Comparison of ENCODE assay signal across 17 cellular contexts in genomic region chr4:151950993-151951726, GRCh38.
A peak's percentile ranks its signal among the peaks of the same experiment; 100 is the strongest.
DNase-seq lines count a peak whose midpoint lies in the region; ATAC-seq, FAIRE-seq and TF ChIP-seq lines count a peak whose summit lies in the region.
"Had no signal": no experiment of that assay in that cellular context is flagged by ENCODE, and none has a peak within 500 bp of the region (broad histone marks: within the 10 kb centered on the region; RNA-seq: fewer than 3 reads in every experiment).

No MANE protein-coding gene starts in this region.

- no peak overlapping the region for H4K5ac ChIP-seq in H1 (ENCODE audit: insufficient read length, low read depth, low read length)

- H3K4me1 Mint-ChIP-seq in natural killer cell, result no peaks in the 10 kb centered on the region

- H3K27ac ChIP-seq in H1 (ENCODE audit: low read depth, low read length) (no peak overlapping the region), smooth muscle cell (ENCODE audit: low read depth) (no peak overlapping the region), heart right ventricle (no peak overlapping the region)

- TF ChIP-seq POLR2A in H1 (IDR thresholded peaks at IDR 0.05; ENCODE audit: control extremely low read depth in 1 of 2, low read depth in 2 of 2, low read length in 2 of 2), result no peak

- CTCF ChIA-PET in H1 (lab: Charles Lee; ENCODE audit: partially characterized antibody), result no interaction called here

- H3K9ac ChIP-seq in H1 (replicated peaks in 1 of 4; ENCODE audit: extremely low read depth in 1 of 4, low read depth in 3 of 4, low read length in 3 of 4) (no peak overlapping the region), smooth muscle cell (ENCODE audit: low read depth) (no peak overlapping the region)

- no peak overlapping the region for H4K91ac ChIP-seq in H1 (replicated peaks; ENCODE audit: insufficient read length, low read length)

- H3K23me2 ChIP-seq in H1 (ENCODE audit: low read depth, low read length), result no peaks in the 10 kb centered on the region

- 85% methylated on average over 12 of the region's 12 CpGs; no CpG with 5 or more reads in 1 of the 2 experiments for WGBS in H1 (ENCODE audit: extremely low coverage in 1 of 2, insufficient coverage in 1 of 2, insufficient read length in 1 of 2, insufficient replicate concordance in 2 of 2, low coverage in 1 of 2, low lambda C conversion rate in 2 of 2, missing lambda C conversion rate in 1 of 2), 2 experiments
- 61% methylated on average over 12 of the region's 12 CpGs for WGBS in smooth muscle cell (ENCODE audit: low lambda C conversion rate)
- 75 to 79% methylated on average over 12 of the region's 12 CpGs for WGBS in heart right ventricle, 2 donors

- H3K9me3 Mint-ChIP-seq in natural killer cell, result peaks cover 3 to 7% of the 10 kb centered on the region in 2 donors

- no peak overlapping the region for H3K23ac ChIP-seq in H1 (ENCODE audit: insufficient read length)

- H4K20me1 ChIP-seq in H1 (replicated peaks in 1 of 2; ENCODE audit: control insufficient read depth in 1 of 2, insufficient read depth in 2 of 2, low read length in 2 of 2), result no peaks in the 10 kb centered on the region
- H4K20me1 ChIP-seq in smooth muscle cell (ENCODE audit: low read depth), result no peaks in the 10 kb centered on the region

- H3K4me3 Mint-ChIP-seq in natural killer cell, result no peak overlapping the region

- H3K56ac ChIP-seq in H1 (replicated peaks; ENCODE audit: insufficient read length, low read depth, low read length), result no peak overlapping the region

- TF ChIP-seq CTCF in H1 (IDR thresholded peaks at IDR 0.05; ENCODE audit: control extremely low read depth in 1 of 3, insufficient read depth in 1 of 3, low read depth in 1 of 3, low read length in 3 of 3) (no peak), smooth muscle cell (IDR thresholded peaks at IDR 0.05; ENCODE audit: borderline replicate concordance, insufficient read depth, poor library complexity, severe bottlenecking) (no peak), heart right ventricle (IDR thresholded peaks at IDR 0.05) (no peak), natural killer cell (IDR thresholded peaks at IDR 0.05) (no peak)

- H3K27me3 ChIP-seq in H1 (replicated peaks in 1 of 4; ENCODE audit: control insufficient read depth in 3 of 4, extremely low read depth in 1 of 4, insufficient read depth in 3 of 4, low read length in 3 of 4) (no peaks in the 10 kb centered on the region), smooth muscle cell (ENCODE audit: low read depth) (no peaks in the 10 kb centered on the region), heart right ventricle (no peaks in the 10 kb centered on the region)

- no peak overlapping the region for H2BK120ac ChIP-seq in H1 (replicated peaks; ENCODE audit: low read depth, low read length)

- H3K79me1 ChIP-seq in H1 (ENCODE audit: low read depth, low read length), result no peaks in the 10 kb centered on the region

- POLR2A ChIA-PET in H1 (lab: Charles Lee; ENCODE audit: partially characterized antibody), result no interaction called here

- no peak overlapping the region for H2BK12ac ChIP-seq in H1 (ENCODE audit: low read depth, low read length)

- H3K9me3 ChIP-seq in H1 (ENCODE audit: insufficient read depth in 2 of 2, low read depth in 1 of 2, low read length in 1 of 2) (peaks cover 18 to 24% of the 10 kb centered on the region in 2 experiments), smooth muscle cell (replicated peaks; ENCODE audit: low read depth) (peaks cover 5% of the 10 kb centered on the region), heart right ventricle (peaks cover 0 to 20% (median 5%) of the 10 kb centered on the region in 11 donors)

- H3K27me3 Mint-ChIP-seq in natural killer cell (ENCODE audit: low read depth in 2 of 2), result peaks cover 0 to 10% of the 10 kb centered on the region in 2 donors

- FAIRE-seq in H1 (lab: Jason Lieb, UNC), result no peak
- FAIRE-seq: GM12878, GM18507 had no signal

- H2AFZ ChIP-seq in H1 (ENCODE audit: low read length) (0 out of 2 replicates have a peak overlapping the region, but pooled peaks have one; percentile 75), smooth muscle cell (ENCODE audit: low read depth) (peak overlapping the region; percentile 45)

- no peak overlapping the region for H2AK5ac ChIP-seq in H1 (ENCODE audit: low read depth, low read length)

- no peaks in the 10 kb centered on the region for H3K36me3 Mint-ChIP-seq in natural killer cell

- no peaks in the 10 kb centered on the region for H3K79me2 ChIP-seq in H1 (ENCODE audit: control insufficient read depth in 1 of 2, insufficient read depth in 2 of 2, low read length in 2 of 2)
- no peaks in the 10 kb centered on the region for H3K79me2 ChIP-seq in smooth muscle cell (ENCODE audit: low read depth)

- H4K8ac ChIP-seq in H1 (ENCODE audit: extremely low read depth, insufficient read depth, low read length), result no peak overlapping the region

- H3K4me1 ChIP-seq in H1 (replicated peaks in 1 of 4; ENCODE audit: control insufficient read depth in 3 of 4, insufficient read depth in 4 of 4, low read length in 3 of 4), result no peaks in the 10 kb centered on the region
- peaks cover under 1% of the 10 kb centered on the region for H3K4me1 ChIP-seq in smooth muscle cell (ENCODE audit: low read depth)
- no peaks in the 10 kb centered on the region for H3K4me1 ChIP-seq in heart right ventricle

- H3K36me3 ChIP-seq in H1 (ENCODE audit: control insufficient read depth in 2 of 4, insufficient read depth in 4 of 4, low read length in 3 of 4) (no peaks in the 10 kb centered on the region), smooth muscle cell (ENCODE audit: low read depth) (no peaks in the 10 kb centered on the region), heart right ventricle (no peaks in the 10 kb centered on the region)

- no peak overlapping the region for H3K4me3 ChIP-seq in H1 (ENCODE audit: extremely low read depth in 1 of 4, insufficient read depth in 2 of 4, low read depth in 3 of 4, low read length in 4 of 4)
- H3K4me3 ChIP-seq in smooth muscle cell, result no peak overlapping the region
- no peak overlapping the region for H3K4me3 ChIP-seq in heart right ventricle
- H3K4me3 ChIP-seq: GM12878 had no signal

- no peak for TF ChIP-seq EP300 in H1 (IDR thresholded peaks at IDR 0.05; ENCODE audit: borderline replicate concordance in 1 of 2, low read depth in 2 of 2, low read length in 2 of 2)

- H3K4ac ChIP-seq in H1 (replicated peaks; ENCODE audit: insufficient read length, low read depth, low read length), result no peak overlapping the region

- H2BK15ac ChIP-seq in H1 (ENCODE audit: low read length), result no peak overlapping the region

- H2BK20ac ChIP-seq in H1 (ENCODE audit: low read length), result no peak overlapping the region

- TF ChIP-seq RAD21 in H1 (IDR thresholded peaks at IDR 0.05 in 1 of 2, conservative IDR thresholded peaks at IDR 0.05 in 1 of 2; ENCODE audit: low read depth in 2 of 2, low read length in 2 of 2), result no peak

- peak; percentile 31 for DNase-seq in EH (ENCODE audit: low read depth)
- DNase-seq in H1 (ENCODE audit: low read depth in 1 of 2, low spot score in 2 of 2), result no peak
- DNase-seq in left kidney (ENCODE audit: low read depth, low spot score), result peak; percentile 24
- DNase-seq in smooth muscle cell (lab: John Stamatoyannopoulos, UW; ENCODE audit: unreplicated experiment), result no peak
- DNase-seq in heart right ventricle, result no peak
- no peak for DNase-seq in natural killer cell
- DNase-seq in NCI-H146 treated with DMSO at 0.1 percent for 48 hours (lab: John Stamatoyannopoulos, UW; ENCODE audit: unreplicated experiment), result no peak
- DNase-seq: DMS53, KBM-7, NCI-H1048, NCI-H1694, NCI-H2107, NCI-H226, NCI-H69 had no signal

- intact Hi-C loops in heart right ventricle (cut with DNase I), result loop anchor here in 2 of 10 donors (10.0 kb wide), 2 partner anchors 146 to 434 kb away; no protein-coding TSS in a partner anchor
- intact Hi-C loops in natural killer cell (cut with micrococcal nuclease), result no loop called here

- ATAC-seq in heart right ventricle (no peak), natural killer cell (no peak), GM19452 (IDR thresholded peaks at IDR 0.05; ENCODE audit: unreplicated experiment) (no peak)
- ATAC-seq: GM12878 had no signal

- no peak overlapping the region for H3K18ac ChIP-seq in H1 (ENCODE audit: extremely low read depth, low read length)

- H3K14ac ChIP-seq in H1 (ENCODE audit: insufficient read length), result no peak overlapping the region

- no peak overlapping the region for H3K27ac Mint-ChIP-seq in natural killer cell

- H3K4me2 ChIP-seq in H1 (ENCODE audit: insufficient read depth in 1 of 2, low read depth in 2 of 2, low read length in 2 of 2), result no peak overlapping the region
- H3K4me2 ChIP-seq in smooth muscle cell, result no peak overlapping the region

- H2BK5ac ChIP-seq in H1 (ENCODE audit: low read depth, low read length), result no peak overlapping the region

- H3F3A ChIP-seq in smooth muscle cell (ENCODE audit: low read depth), result no peaks in the 10 kb centered on the region

TF ChIP-seq in H1, 55 proteins besides CTCF, POLR2A, EP300 and RAD21:
- TF ChIP-seq TAF7 (optimal IDR thresholded peaks at IDR 0.05; ENCODE audit: borderline replicate concordance, low read depth, low read length) (no peak), RXRA (IDR thresholded peaks at IDR 0.05; ENCODE audit: insufficient read depth, low read depth, low read length) (no peak), JUN (IDR thresholded peaks at IDR 0.05; ENCODE audit: low read depth, low read length) (no peak), SP4 (IDR thresholded peaks at IDR 0.05; ENCODE audit: low read length) (no peak), ASH2L (IDR thresholded peaks at IDR 0.05; ENCODE audit: low read length) (no peak), CREB1 (IDR thresholded peaks at IDR 0.05) (no peak), ATF2 (IDR thresholded peaks at IDR 0.05; ENCODE audit: low read length) (no peak), SP2 (IDR thresholded peaks at IDR 0.05; ENCODE audit: low read length) (no peak), BCL11A (IDR thresholded peaks at IDR 0.05; ENCODE audit: low read depth in 2 of 2, low read length in 2 of 2) (no peak), EZH2 (IDR thresholded peaks at IDR 0.05; ENCODE audit: low read depth, low read length, severe bottlenecking) (no peak)

Comparison
In these comparisons a context has a peak if more than half of its experiments do, and no peak if none do; other contexts are left out.
1. DNase-seq: peak in EH (single experiment) and left kidney (single experiment); none in H1 (0 of 2), smooth muscle cell (single experiment), heart right ventricle (0 of 2), natural killer cell (single experiment) and NCI-H146 treated with DMSO at 0.1 percent for 48 hours (single experiment).